In genomic region chr2:119366649-119367471, GRCh38 we compare ENCODE assay signal across 1 cellular context.
A peak's percentile ranks its signal among the peaks of the same experiment; 100 is the strongest.
TF ChIP-seq lines count a peak whose summit lies in the region.

Gene C2orf76, minus strand, starts transcription at chr2:119366834. Its CDS starts 26,875 bp downstream, at chr2:119339959.
Gene DBI, plus strand, starts transcription at chr2:119366977. Its CDS starts 75 bp downstream, at chr2:119367052.

TF ChIP-seq in K562, 482 proteins besides CTCF, POLR2A, EP300 and RAD21 (continued from another document and continues in another):
- TF ChIP-seq CUX1 (CRISPR knock-in tag; IDR thresholded peaks at IDR 0.05) (no peak), HOXB6 (CRISPR knock-in tag; IDR thresholded peaks at IDR 0.05; ENCODE audit: borderline replicate concordance) (no peak), TRIM28 (IDR thresholded peaks at IDR 0.05) (no peak), ETS1 (conservative IDR thresholded peaks at IDR 0.05; ENCODE audit: control insufficient read depth, low read depth, low read length) (no peak), ARID3A (IDR thresholded peaks at IDR 0.05; ENCODE audit: borderline replicate concordance, low read depth, low read length) (no peak), GMEB1 (CRISPR knock-in tag; IDR thresholded peaks at IDR 0.05) (peak; percentile 72), ESRRA (IDR thresholded peaks at IDR 0.05; ENCODE audit: borderline replicate concordance, low read depth) (no peak), XRCC3 (IDR thresholded peaks at IDR 0.05) (no peak), NCOR1 (IDR thresholded peaks at IDR 0.05) (peak; percentile 5; the same call in 1 of the 2 replicates), SNAPC5 (CRISPR knock-in tag; IDR thresholded peaks at IDR 0.05) (no peak), SIX5 (IDR thresholded peaks at IDR 0.05; ENCODE audit: borderline replicate concordance in 1 of 2, insufficient read depth in 1 of 2, low read depth in 1 of 2, low read length in 2 of 2) (no peak), TBL1XR1 (IDR thresholded peaks at IDR 0.05; ENCODE audit: low read length in 2 of 2) (no peak; a peak in 1 of 4 replicates), RFX7 (CRISPR knock-in tag; IDR thresholded peaks at IDR 0.05) (no peak), FOXO4 (CRISPR knock-in tag; IDR thresholded peaks at IDR 0.05) (no peak), PTTG1 (tag; IDR thresholded peaks at IDR 0.05; ENCODE audit: low read depth) (no peak), ZBTB9 (CRISPR knock-in tag; IDR thresholded peaks at IDR 0.05) (no peak), NCOA6 (IDR thresholded peaks at IDR 0.05) (no peak), ARHGAP35 (IDR thresholded peaks at IDR 0.05; ENCODE audit: partially characterized antibody) (no peak), PHB2 (IDR thresholded peaks at IDR 0.05; ENCODE audit: low read depth) (no peak), MED1 (CRISPR knock-in tag; IDR thresholded peaks at IDR 0.05; ENCODE audit: borderline replicate concordance) (no peak), HBP1 (CRISPR knock-in tag; IDR thresholded peaks at IDR 0.05) (0 out of 2 replicates have a peak, but pooled peaks have one; percentile 45), RBM39 (optimal IDR thresholded peaks at IDR 0.05; ENCODE audit: low read depth, low read length) (no peak), ATF6 (CRISPR knock-in tag; IDR thresholded peaks at IDR 0.05) (no peak), CBX8 (IDR thresholded peaks at IDR 0.05; ENCODE audit: borderline replicate concordance, extremely low read depth, low read depth, low read length, poor library complexity, severe bottlenecking) (no peak), GTF2F1 (IDR thresholded peaks at IDR 0.05; ENCODE audit: low read depth, low read length) (no peak), SLC30A9 (CRISPR knock-in tag; IDR thresholded peaks at IDR 0.05) (no peak), SREBF2 (CRISPR knock-in tag; IDR thresholded peaks at IDR 0.05) (no peak), CBFA2T2 (conservative IDR thresholded peaks at IDR 0.05) (peak; percentile 41; the same call in 1 of the 2 replicates), ZNF3 (CRISPR knock-in tag; IDR thresholded peaks at IDR 0.05) (no peak), DPF2 (IDR thresholded peaks at IDR 0.05) (no peak), NEUROD1 (IDR thresholded peaks at IDR 0.05; ENCODE audit: borderline replicate concordance, low read depth, low read length, partially characterized antibody) (peak; percentile 72), SP2 (IDR thresholded peaks at IDR 0.05; ENCODE audit: extremely low read depth, low read depth, low read length, poor library complexity, severe bottlenecking) (no peak), E2F3 (CRISPR knock-in tag; IDR thresholded peaks at IDR 0.05) (no peak), COPS2 (conservative IDR thresholded peaks at IDR 0.05) (no peak)
